ENCODE assay signal across 1 cellular context in genomic region chr2:78465707-78466106, GRCh38.
TF ChIP-seq lines count a peak whose summit lies in the region.

No MANE protein-coding gene starts in this region.

TF ChIP-seq in GM23338, 12 proteins besides CTCF, POLR2A, EP300 and RAD21 (continued from another document):
- TF ChIP-seq, protein P1, sequence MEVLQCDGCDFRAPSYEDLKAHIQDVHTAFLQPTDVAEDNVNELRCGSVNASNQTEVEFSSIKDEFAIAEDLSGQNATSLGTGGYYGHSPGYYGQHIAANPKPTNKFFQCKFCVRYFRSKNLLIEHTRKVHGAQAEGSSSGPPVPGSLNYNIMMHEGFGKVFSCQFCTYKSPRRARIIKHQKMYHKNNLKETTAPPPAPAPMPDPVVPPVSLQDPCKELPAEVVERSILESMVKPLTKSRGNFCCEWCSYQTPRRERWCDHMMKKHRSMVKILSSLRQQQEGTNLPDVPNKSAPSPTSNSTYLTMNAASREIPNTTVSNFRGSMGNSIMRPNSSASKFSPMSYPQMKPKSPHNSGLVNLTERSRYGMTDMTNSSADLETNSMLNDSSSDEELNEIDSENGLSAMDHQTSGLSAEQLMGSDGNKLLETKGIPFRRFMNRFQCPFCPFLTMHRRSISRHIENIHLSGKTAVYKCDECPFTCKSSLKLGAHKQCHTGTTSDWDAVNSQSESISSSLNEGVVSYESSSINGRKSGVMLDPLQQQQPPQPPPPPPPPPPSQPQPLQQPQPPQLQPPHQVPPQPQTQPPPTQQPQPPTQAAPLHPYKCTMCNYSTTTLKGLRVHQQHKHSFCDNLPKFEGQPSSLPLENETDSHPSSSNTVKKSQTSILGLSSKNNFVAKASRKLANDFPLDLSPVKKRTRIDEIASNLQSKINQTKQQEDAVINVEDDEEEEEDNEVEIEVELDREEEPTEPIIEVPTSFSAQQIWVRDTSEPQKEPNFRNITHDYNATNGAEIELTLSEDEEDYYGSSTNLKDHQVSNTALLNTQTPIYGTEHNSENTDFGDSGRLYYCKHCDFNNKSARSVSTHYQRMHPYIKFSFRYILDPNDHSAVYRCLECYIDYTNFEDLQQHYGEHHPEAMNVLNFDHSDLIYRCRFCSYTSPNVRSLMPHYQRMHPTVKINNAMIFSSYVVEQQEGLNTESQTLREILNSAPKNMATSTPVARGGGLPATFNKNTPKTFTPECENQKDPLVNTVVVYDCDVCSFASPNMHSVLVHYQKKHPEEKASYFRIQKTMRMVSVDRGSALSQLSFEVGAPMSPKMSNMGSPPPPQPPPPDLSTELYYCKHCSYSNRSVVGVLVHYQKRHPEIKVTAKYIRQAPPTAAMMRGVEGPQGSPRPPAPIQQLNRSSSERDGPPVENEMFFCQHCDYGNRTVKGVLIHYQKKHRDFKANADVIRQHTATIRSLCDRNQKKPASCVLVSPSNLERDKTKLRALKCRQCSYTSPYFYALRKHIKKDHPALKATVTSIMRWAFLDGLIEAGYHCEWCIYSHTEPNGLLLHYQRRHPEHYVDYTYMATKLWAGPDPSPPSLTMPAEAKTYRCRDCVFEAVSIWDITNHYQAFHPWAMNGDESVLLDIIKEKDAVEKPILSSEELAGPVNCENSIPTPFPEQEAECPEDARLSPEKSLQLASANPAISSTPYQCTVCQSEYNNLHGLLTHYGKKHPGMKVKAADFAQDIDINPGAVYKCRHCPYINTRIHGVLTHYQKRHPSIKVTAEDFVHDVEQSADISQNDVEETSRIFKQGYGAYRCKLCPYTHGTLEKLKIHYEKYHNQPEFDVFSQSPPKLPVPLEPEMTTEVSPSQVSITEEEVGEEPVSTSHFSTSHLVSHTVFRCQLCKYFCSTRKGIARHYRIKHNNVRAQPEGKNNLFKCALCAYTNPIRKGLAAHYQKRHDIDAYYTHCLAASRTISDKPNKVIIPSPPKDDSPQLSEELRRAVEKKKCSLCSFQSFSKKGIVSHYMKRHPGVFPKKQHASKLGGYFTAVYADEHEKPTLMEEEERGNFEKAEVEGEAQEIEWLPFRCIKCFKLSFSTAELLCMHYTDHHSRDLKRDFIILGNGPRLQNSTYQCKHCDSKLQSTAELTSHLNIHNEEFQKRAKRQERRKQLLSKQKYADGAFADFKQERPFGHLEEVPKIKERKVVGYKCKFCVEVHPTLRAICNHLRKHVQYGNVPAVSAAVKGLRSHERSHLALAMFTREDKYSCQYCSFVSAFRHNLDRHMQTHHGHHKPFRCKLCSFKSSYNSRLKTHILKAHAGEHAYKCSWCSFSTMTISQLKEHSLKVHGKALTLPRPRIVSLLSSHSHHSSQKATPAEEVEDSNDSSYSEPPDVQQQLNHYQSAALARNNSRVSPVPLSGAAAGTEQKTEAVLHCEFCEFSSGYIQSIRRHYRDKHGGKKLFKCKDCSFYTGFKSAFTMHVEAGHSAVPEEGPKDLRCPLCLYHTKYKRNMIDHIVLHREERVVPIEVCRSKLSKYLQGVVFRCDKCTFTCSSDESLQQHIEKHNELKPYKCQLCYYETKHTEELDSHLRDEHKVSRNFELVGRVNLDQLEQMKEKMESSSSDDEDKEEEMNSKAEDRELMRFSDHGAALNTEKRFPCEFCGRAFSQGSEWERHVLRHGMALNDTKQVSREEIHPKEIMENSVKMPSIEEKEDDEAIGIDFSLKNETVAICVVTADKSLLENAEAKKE (CRISPR knock-in tag; IDR thresholded peaks at IDR 0.05): no peak
- no peak for TF ChIP-seq CREB1 (CRISPR knock-in tag; IDR thresholded peaks at IDR 0.05; ENCODE audit: low read depth)
- TF ChIP-seq EZH2phosphoT487 (IDR thresholded peaks at IDR 0.05; ENCODE audit: unreplicated experiment): no peak
- no peak for TF ChIP-seq JUNB (IDR thresholded peaks at IDR 0.05; ENCODE audit: unreplicated experiment)
- no peak for TF ChIP-seq STAT1 (IDR thresholded peaks at IDR 0.05; ENCODE audit: unreplicated experiment)
- no peak for TF ChIP-seq NANOG (IDR thresholded peaks at IDR 0.05; ENCODE audit: borderline replicate concordance)
